In the genomic region with DNA sequence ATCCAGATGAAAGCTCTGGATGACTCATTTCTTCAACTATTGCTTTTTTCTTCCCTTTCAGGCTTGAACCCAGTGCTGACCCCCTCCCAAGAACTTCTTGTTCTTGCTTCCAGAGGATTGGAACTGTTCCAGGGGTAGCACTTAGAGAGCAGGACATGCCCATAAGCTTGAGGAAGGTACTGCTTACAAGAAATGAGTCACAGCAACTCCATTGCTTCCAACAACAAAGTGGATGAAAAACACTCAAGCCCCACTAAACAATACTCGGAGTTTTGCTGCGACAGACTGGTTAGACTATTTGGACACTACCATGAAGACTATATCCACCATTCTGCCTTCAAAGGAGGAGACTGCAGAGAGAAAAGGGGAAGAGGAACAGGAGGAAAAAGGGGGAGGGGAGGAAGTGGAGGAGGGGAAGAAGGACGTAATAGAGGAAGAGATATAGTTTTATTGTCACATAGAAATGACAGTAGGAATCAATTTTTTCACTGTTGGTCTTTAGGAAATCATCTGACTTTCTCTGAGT, we compare ENCODE assay signal across 8 cellular contexts. TPM values are rescaled to one million over a fixed set of nuclear protein-coding genes. Genes with fewer than 3 reads are reported as not detected.
DNase-seq lines count a peak whose midpoint lies in the region; ATAC-seq and TF ChIP-seq lines count a peak whose summit lies in the region.

No MANE protein-coding gene starts in this region.

- no peaks in the 10 kb centered on the region for H3K9me3 ChIP-seq in left lung

- H3K36me3 ChIP-seq in left lung: no peaks in the 10 kb centered on the region

- no peaks in the 10 kb centered on the region for H3K27me3 Mint-ChIP-seq in CD14-positive monocyte (ENCODE audit: low read depth in 3 of 3)
- H3K27me3 Mint-ChIP-seq in activated T-helper 17 cell treated with anti-CD3 and anti-CD28 coated beads, Interleukin-2, amount 50 U/mL, for 72 hours: no peaks in the 10 kb centered on the region

- H3K9me3 Mint-ChIP-seq in CD14-positive monocyte: no peaks in the 10 kb centered on the region
- H3K9me3 Mint-ChIP-seq in activated T-helper 17 cell treated with anti-CD3 and anti-CD28 coated beads, Interleukin-2, amount 50 U/mL, for 72 hours: no peaks in the 10 kb centered on the region

- peaks cover 29% of the 10 kb centered on the region for H3K4me1 Mint-ChIP-seq in CD14-positive monocyte
- peaks cover 19% of the 10 kb centered on the region for H3K4me1 Mint-ChIP-seq in activated T-helper 17 cell treated with anti-CD3 and anti-CD28 coated beads, Interleukin-2, amount 50 U/mL, for 72 hours

- H3K27ac Mint-ChIP-seq in CD14-positive monocyte: peak overlapping the region; percentile 82 to 96 (median 92)
- H3K27ac Mint-ChIP-seq in activated T-helper 17 cell treated with anti-CD3 and anti-CD28 coated beads, Interleukin-2, amount 50 U/mL, for 72 hours: peak overlapping the region; percentile 91

- no peak for ATAC-seq in activated T-helper 17 cell treated with anti-CD3 and anti-CD28 coated beads, Interleukin-2, amount 50 U/mL, for 72 hours (replicated peaks)
- no peak for ATAC-seq in left lung
- no peak for ATAC-seq in GM21529 (IDR thresholded peaks at IDR 0.05; ENCODE audit: unreplicated experiment)
- no peak for ATAC-seq in GM21515 (IDR thresholded peaks at IDR 0.05; ENCODE audit: unreplicated experiment)
- no peak for ATAC-seq in HG03442 (IDR thresholded peaks at IDR 0.05; ENCODE audit: unreplicated experiment)

- peak overlapping the region in 1 of 2 donors; percentile 98 for H3K4me3 ChIP-seq in left lung

- H3K4me3 Mint-ChIP-seq in CD14-positive monocyte: peak overlapping the region; percentile 98 to 99
- H3K4me3 Mint-ChIP-seq in activated T-helper 17 cell treated with anti-CD3 and anti-CD28 coated beads, Interleukin-2, amount 50 U/mL, for 72 hours: peak overlapping the region; percentile 88

- peak overlapping the region; percentile 99 to 100 for H3K27ac ChIP-seq in left lung

- TF ChIP-seq CTCF in CD14-positive monocyte (IDR thresholded peaks at IDR 0.05): no peak
- TF ChIP-seq CTCF in left lung (IDR thresholded peaks at IDR 0.05): no peak

- H3K4me1 ChIP-seq in left lung: peaks cover 10 to 41% of the 10 kb centered on the region in 2 donors

- in situ Hi-C loops in KBM-7 (cut with MboI; ENCODE audit: low pct_unique_long_range_greater_than_20kb, low sequenced_read_pairs): no loop called here

- H3K27me3 ChIP-seq in left lung: no peaks in the 10 kb centered on the region

- intact Hi-C loops in CD14-positive monocyte (cut with micrococcal nuclease): loop anchor here in 1 of 2 donors (2.0 to 5.0 kb wide), 2 partner anchors 28 to 621 kb away; a partner anchor contains a TSS
- intact Hi-C loops in left lung (cut with DNase I): loop anchor here in 1 of 2 donors (10.0 kb wide), 1 partner anchor 342 kb away; no protein-coding TSS in a partner anchor

- peaks cover 0 to 4% of the 10 kb centered on the region in 2 donors for H3K36me3 Mint-ChIP-seq in CD14-positive monocyte
- peaks cover 17% of the 10 kb centered on the region for H3K36me3 Mint-ChIP-seq in activated T-helper 17 cell treated with anti-CD3 and anti-CD28 coated beads, Interleukin-2, amount 50 U/mL, for 72 hours (ENCODE audit: low read depth)

- DNase-seq in CD14-positive monocyte (ENCODE audit: low spot score): peak; percentile 50
- DNase-seq in KBM-7: peak; percentile 79
- no peak for DNase-seq in left lung
- DNase-seq in foreskin melanocyte: no peak

RNA-seq across cellular contexts. Expression of a gene that starts 1.6 kb away (rescaled TPM):
- polyA plus RNA-seq in CD14-positive monocyte: 1 to 10 TPM; 1.4 to 2.0 TPM
- 10 to 100 TPM; 22.5 to 25.7 TPM for total RNA-seq in activated T-helper 17 cell treated with anti-CD3 and anti-CD28 coated beads, Interleukin-2, amount 50 U/mL, for 72 hours
- 10 to 100 TPM; 28.7 to 30.6 TPM for total RNA-seq in left lung

Comparison
In these comparisons a context has a peak if more than half of its experiments do, and no peak if none do; other contexts are left out.
1. DNase-seq: peak in CD14-positive monocyte (single experiment) and KBM-7 (single experiment); none in left lung (0 of 2) and foreskin melanocyte (single experiment).